Comparison of ENCODE assay signal across 8 cellular contexts in the genomic region with DNA sequence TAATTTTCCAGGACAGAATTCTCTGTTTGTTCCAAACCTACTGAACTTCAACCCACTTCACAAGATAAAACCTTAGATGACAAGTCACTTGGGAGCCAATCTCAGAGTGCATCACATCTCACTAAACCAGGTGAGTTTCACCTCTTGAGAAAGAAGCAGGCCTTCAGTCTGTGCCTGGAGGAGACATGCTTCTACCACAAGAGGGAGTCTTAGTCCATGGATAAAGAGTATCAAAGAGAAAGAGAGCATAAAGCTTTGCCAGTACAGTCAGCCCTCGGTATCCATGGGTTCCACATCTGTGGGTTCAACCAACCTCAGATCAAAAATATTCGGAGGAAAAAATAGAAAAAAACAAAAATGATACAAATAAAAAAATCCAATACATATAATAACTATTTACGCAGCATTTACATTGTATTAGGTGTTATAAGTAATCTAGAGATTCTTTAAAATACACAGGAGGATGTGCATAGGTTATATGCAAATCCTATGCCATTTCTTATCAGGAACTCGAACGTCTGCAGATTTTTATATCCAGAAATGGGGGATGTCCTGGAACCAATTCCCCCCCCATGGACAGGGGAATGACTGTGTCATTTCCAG.
DNase-seq lines count a peak whose midpoint lies in the region; ATAC-seq and TF ChIP-seq lines count a peak whose summit lies in the region.

No MANE protein-coding gene starts in this region.

- no peak for ATAC-seq in HG03108 (IDR thresholded peaks at IDR 0.05; ENCODE audit: unreplicated experiment)
- ATAC-seq in GM18498 (IDR thresholded peaks at IDR 0.05; ENCODE audit: unreplicated experiment) = no peak

- DNase-seq in stimulated activated naive CD4-positive, alpha-beta T cell (lab: John Stamatoyannopoulos, UW) = peak in 4 of 6 experiments; percentile 8 to 53 (median 36)
- DNase-seq in stimulated activated naive CD4-positive, alpha-beta T cell treated with Interleukin-2 at 50 U/mL for 16 hours (lab: John Stamatoyannopoulos, UW) = no peak
- DNase-seq in MV-4-11 (lab: John Stamatoyannopoulos, UW) (peak; percentile 28), SW480 (ENCODE audit: low spot score) (peak; percentile 70), fibroblast of mammary gland (ENCODE audit: low read depth) (peak; percentile 64), pons (ENCODE audit: low spot score) (peak; percentile 62)

- TF ChIP-seq CTCF in fibroblast of mammary gland (conservative IDR thresholded peaks at IDR 0.05; ENCODE audit: control insufficient read depth, insufficient read depth, low read depth, low read length) = peak; percentile 75

- no peak overlapping the region for H3K4me3 ChIP-seq in fibroblast of mammary gland (ENCODE audit: control insufficient read depth, low read depth, low read length)
